15 cellular contexts compared by ENCODE assay signal in genomic region chr3:100264242-100264641, GRCh38. TPM values are rescaled to one million over a fixed set of nuclear protein-coding genes. Genes with fewer than 3 reads are reported as not detected.
DNase-seq lines count a peak whose midpoint lies in the region; ATAC-seq and TF ChIP-seq lines count a peak whose summit lies in the region.
"Had no signal": no experiment of that assay in that cellular context is flagged by ENCODE, and none has a peak within 500 bp of the region (broad histone marks: within the 10 kb centered on the region; RNA-seq: fewer than 3 reads in every experiment).

No MANE protein-coding gene starts in this region.

- H3K27ac ChIP-seq in GM23338 (ENCODE audit: low read depth) (no peak overlapping the region; the same call in 1 of the 2 replicates), PC-3 (ENCODE audit: low read length) (peak overlapping the region; percentile 10; the same call in 1 of the 2 replicates), epithelial cell of prostate (peak overlapping the region; percentile 97), sigmoid colon (no peak overlapping the region)
- H3K27ac ChIP-seq: HL-60, KMS-11, upper lobe of left lung had no signal

- no peak overlapping the region for H3K27ac Mint-ChIP-seq in GM23338
- peak overlapping the region; percentile 82 for H3K27ac Mint-ChIP-seq in progenitor cell of endocrine pancreas
- H3K27ac Mint-ChIP-seq: activated naive CD4-positive, alpha-beta T cell treated with anti-CD3 and anti-CD28 coated beads, Interleukin-2, amount 50 U/mL, for 24 hours had no signal

- no peak for TF ChIP-seq EP300 in sigmoid colon (IDR thresholded peaks at IDR 0.05)

- H3K4me3 ChIP-seq in GM23338 (no peak overlapping the region), PC-3 (ENCODE audit: low read length) (peak overlapping the region; percentile 2; the same call in 1 of the 2 replicates), sigmoid colon (no peak overlapping the region)
- H3K4me3 ChIP-seq: upper lobe of left lung had no signal

- no peaks in the 10 kb centered on the region for H3K36me3 Mint-ChIP-seq in GM23338 (ENCODE audit: low read depth)
- H3K36me3 Mint-ChIP-seq in progenitor cell of endocrine pancreas (ENCODE audit: insufficient read depth): no peaks in the 10 kb centered on the region
- H3K36me3 Mint-ChIP-seq: activated naive CD4-positive, alpha-beta T cell treated with anti-CD3 and anti-CD28 coated beads, Interleukin-2, amount 50 U/mL, for 24 hours had no signal

- no peak for TF ChIP-seq POLR2A in sigmoid colon (IDR thresholded peaks at IDR 0.05)

- CTCF ChIA-PET in PC-3 (lab: Charles Lee): no interaction called here

- H3K27me3 Mint-ChIP-seq in GM23338 (ENCODE audit: insufficient read depth, low read depth, poor library complexity): peaks cover 3% of the 10 kb centered on the region
- no peaks in the 10 kb centered on the region for H3K27me3 Mint-ChIP-seq in progenitor cell of endocrine pancreas
- H3K27me3 Mint-ChIP-seq: activated naive CD4-positive, alpha-beta T cell treated with anti-CD3 and anti-CD28 coated beads, Interleukin-2, amount 50 U/mL, for 24 hours had no signal

- BruUV-seq in PC-3 (replicated peaks; lab: Mats Ljungman, UMichigan): no TSS peak

- intact Hi-C loops in PC-3 (cut with micrococcal nuclease): loop anchor here (5.0 kb wide), 2 partner anchors 177 to 362 kb away; no protein-coding TSS in a partner anchor
- intact Hi-C loops in sigmoid colon (cut with DNase I): loop anchor here (5.0 to 10.0 kb wide), 4 partner anchors 447 to 1739 kb away; partner anchors contain the start of genes CLDND1, CMSS1 and COL8A1

- no peaks in the 10 kb centered on the region for H3F3A ChIP-seq in GM23338 (replicated peaks; ENCODE audit: low read depth)
- H3F3A ChIP-seq in PC-3 (ENCODE audit: low read length, unreplicated experiment): no peaks in the 10 kb centered on the region

- H3K4me1 Mint-ChIP-seq in GM23338 (peaks cover 25% of the 10 kb centered on the region), progenitor cell of endocrine pancreas (ENCODE audit: low read depth) (peaks cover 36% of the 10 kb centered on the region)

- WGBS in sigmoid colon, 2 donors: 48 to 70% methylated on average over 2 of the region's 2 CpGs

- H3K4me1 ChIP-seq in GM23338 (ENCODE audit: insufficient read depth) (peaks cover 28% of the 10 kb centered on the region), PC-3 (ENCODE audit: insufficient read depth, low read length) (peaks cover 46% of the 10 kb centered on the region), sigmoid colon (peaks cover 0 to 59% (median 51%) of the 10 kb centered on the region in 4 donors)

- H3K4me3 Mint-ChIP-seq in GM23338 (no peak overlapping the region), progenitor cell of endocrine pancreas (ENCODE audit: low read depth) (no peak overlapping the region)
- H3K4me3 Mint-ChIP-seq: activated naive CD4-positive, alpha-beta T cell treated with anti-CD3 and anti-CD28 coated beads, Interleukin-2, amount 50 U/mL, for 24 hours had no signal

- H3K27me3 ChIP-seq in GM23338 (ENCODE audit: insufficient read depth): no peaks in the 10 kb centered on the region
- no peaks in the 10 kb centered on the region for H3K27me3 ChIP-seq in PC-3 (ENCODE audit: low read length)
- H3K27me3 ChIP-seq in sigmoid colon: no peaks in the 10 kb centered on the region
- H3K27me3 ChIP-seq: upper lobe of left lung had no signal

- no peak overlapping the region for H3K9ac ChIP-seq in PC-3 (ENCODE audit: low read length)
- H3K9ac ChIP-seq: KMS-11 had no signal

- POLR2A ChIA-PET in PC-3 (lab: Charles Lee; ENCODE audit: unreplicated experiment): no interaction called here

- no peaks in the 10 kb centered on the region for H3K36me3 ChIP-seq in GM23338 (ENCODE audit: insufficient read depth)
- no peaks in the 10 kb centered on the region for H3K36me3 ChIP-seq in PC-3 (ENCODE audit: low read depth, low read length)
- H3K36me3 ChIP-seq in sigmoid colon: no peaks in the 10 kb centered on the region
- H3K36me3 ChIP-seq: upper lobe of left lung had no signal

- H3K9me2 ChIP-seq in GM23338 (ENCODE audit: insufficient read depth) (no peaks in the 10 kb centered on the region), PC-3 (replicated peaks; ENCODE audit: low read length) (no peaks in the 10 kb centered on the region)

- H3K4me2 ChIP-seq in GM23338 (peak overlapping the region; percentile 36; the same call in 1 of the 2 replicates), PC-3 (ENCODE audit: low read length) (peak overlapping the region; percentile 56)
- H3K4me2 ChIP-seq: KMS-11 had no signal

- no peaks in the 10 kb centered on the region for H3K9me3 Mint-ChIP-seq in GM23338
- H3K9me3 Mint-ChIP-seq in progenitor cell of endocrine pancreas (ENCODE audit: low read depth): no peaks in the 10 kb centered on the region
- H3K9me3 Mint-ChIP-seq: activated naive CD4-positive, alpha-beta T cell treated with anti-CD3 and anti-CD28 coated beads, Interleukin-2, amount 50 U/mL, for 24 hours had no signal

- peaks cover 78% of the 10 kb centered on the region for H3K79me2 ChIP-seq in GM23338 (replicated peaks; ENCODE audit: insufficient read depth)
- H3K79me2 ChIP-seq in PC-3 (ENCODE audit: low read length): peaks cover 84% of the 10 kb centered on the region

- DNase-seq in GM23338 (ENCODE audit: low spot score): no peak
- no peak for DNase-seq in PC-3
- DNase-seq in epithelial cell of prostate (ENCODE audit: low read depth, low spot score): no peak
- DNase-seq in progenitor cell of endocrine pancreas (ENCODE audit: low spot score, unreplicated experiment): no peak
- no peak for DNase-seq in sigmoid colon
- DNase-seq in T1000 (lab: John Stamatoyannopoulos, UW): no peak
- DNase-seq in NCI-H69 (lab: John Stamatoyannopoulos, UW): no peak
- DNase-seq: DMS79; NCI-H1105 treated with DMSO at 0.1 percent for 48 hours; stimulated activated CD4-positive, alpha-beta T cell treated with anti-CD3 and anti-CD28 coated beads, Interleukin-12 subunit alpha, Interleukin-12 subunit beta, amount 100 ng/mL, for 4 hours; stimulated activated naive CD4-positive, alpha-beta T cell treated with Interleukin-2 at 50 U/mL for 16 hours; upper lobe of left lung had no signal

- ATAC-seq in GM23338 (no peak), PC-3 (no peak)

- no peak overlapping the region for H2AFZ ChIP-seq in GM23338
- H2AFZ ChIP-seq in PC-3 (ENCODE audit: low read length): no peak overlapping the region

- H3K9me3 ChIP-seq in PC-3 (ENCODE audit: low read length): no peaks in the 10 kb centered on the region
- no peaks in the 10 kb centered on the region for H3K9me3 ChIP-seq in sigmoid colon
- H3K9me3 ChIP-seq: upper lobe of left lung had no signal

- TF ChIP-seq CTCF in GM23338 (conservative IDR thresholded peaks at IDR 0.05; ENCODE audit: low read depth in 2 of 2) (no peak), PC-3 (conservative IDR thresholded peaks at IDR 0.05; ENCODE audit: low read depth, low read length) (no peak), progenitor cell of endocrine pancreas (IDR thresholded peaks at IDR 0.05; ENCODE audit: unreplicated experiment) (no peak), sigmoid colon (IDR thresholded peaks at IDR 0.05) (no peak)

- H4K20me1 ChIP-seq in GM23338 (replicated peaks; ENCODE audit: insufficient read depth) (no peaks in the 10 kb centered on the region; the same call in 1 of the 2 replicates), PC-3 (ENCODE audit: low read length) (peaks cover 4% of the 10 kb centered on the region; the same call in 1 of the 2 replicates)

TF ChIP-seq in GM23338, 12 proteins besides CTCF, POLR2A, EP300 and RAD21 (continues in another document):
- TF ChIP-seq ZNF331 (CRISPR knock-in tag; IDR thresholded peaks at IDR 0.05; ENCODE audit: low read depth) (no peak), REST (IDR thresholded peaks at IDR 0.05; ENCODE audit: unreplicated experiment) (no peak), POLR2AphosphoS5 (IDR thresholded peaks at IDR 0.05; ENCODE audit: low read depth) (no peak)

RNA-seq across cellular contexts. Expression of gene TBC1D23, which starts 3.5 kb away (rescaled TPM):
- 34.4 and 46.0 TPM in 2 replicates for total RNA-seq in GM23338 (2014; rRNA removed; shearing (Covaris generic))
- 17.9 and 22.4 TPM in 2 replicates for polyA plus RNA-seq in GM23338 (2016; fragmentation: Nextera tagmentation; extraction: Ambion mirVana)
- total RNA-seq in PC-3 (2014; rRNA removed): 25.6 and 37.9 TPM in 2 replicates
- 44.6 and 48.8 TPM in 2 replicates for total RNA-seq in progenitor cell of endocrine pancreas
- 10 to 100 TPM; 31.3 to 34.9 (median 32.7) TPM for total RNA-seq in sigmoid colon
- polyA plus RNA-seq in sigmoid colon: 10 to 100 TPM; 16.0 to 28.9 (median 18.0) TPM

Comparison
In these comparisons a context has a peak if more than half of its experiments do, and no peak if none do; other contexts are left out.
1. H3K27ac ChIP-seq: peak in PC-3 (single experiment) and epithelial cell of prostate (single experiment); none in GM23338 (single experiment) and sigmoid colon (0 of 4).